In genomic region chr12:29889737-29890136, GRCh38 we compare ENCODE assay signal across 9 cellular contexts.
DNase-seq lines count a peak whose midpoint lies in the region; ATAC-seq and TF ChIP-seq lines count a peak whose summit lies in the region.
"Had no signal": no experiment of that assay in that cellular context is flagged by ENCODE, and none has a peak within 500 bp of the region (broad histone marks: within the 10 kb centered on the region; RNA-seq: fewer than 3 reads in every experiment).

No MANE protein-coding gene starts in this region.

- ATAC-seq in PC-3 (no peak), GM21526 (IDR thresholded peaks at IDR 0.05; ENCODE audit: low FRiP score, unreplicated experiment) (no peak)

- WGBS in trophoblast cell (ENCODE audit: extremely low coverage, insufficient coverage, insufficient read length) = no CpG with 5 or more reads among the region's 5 CpGs

- H3K4me1 ChIP-seq in PC-3 (ENCODE audit: insufficient read depth, low read length) = no peaks in the 10 kb centered on the region
- H3K4me1 ChIP-seq in fibroblast of lung (ENCODE audit: control insufficient read depth, extremely low read depth, insufficient read depth, low read length) = no peaks in the 10 kb centered on the region
- H3K4me1 ChIP-seq in trophoblast cell (ENCODE audit: control insufficient read depth in 1 of 2, insufficient read depth in 2 of 2, low read length in 2 of 2) = no peaks in the 10 kb centered on the region

- H3K36me3 ChIP-seq in PC-3 (ENCODE audit: low read depth, low read length) (no peaks in the 10 kb centered on the region), fibroblast of lung (ENCODE audit: control insufficient read depth, insufficient read depth, low read length) (no peaks in the 10 kb centered on the region), trophoblast cell (ENCODE audit: control insufficient read depth in 1 of 2, insufficient read depth in 2 of 2, low read length in 2 of 2) (no peaks in the 10 kb centered on the region)

- H2BK12ac ChIP-seq in trophoblast cell (ENCODE audit: low read length) = no peak overlapping the region

- H3K9me3 ChIP-seq in PC-3 (ENCODE audit: low read length) (no peaks in the 10 kb centered on the region), fibroblast of lung (ENCODE audit: control insufficient read depth, insufficient read depth, low read depth, low read length) (no peaks in the 10 kb centered on the region), trophoblast cell (ENCODE audit: insufficient read depth, low read depth, low read length) (peaks cover 2% of the 10 kb centered on the region)

- no peaks in the 10 kb centered on the region for H3F3A ChIP-seq in PC-3 (ENCODE audit: low read length, unreplicated experiment)

- no peak overlapping the region for H3K4me3 ChIP-seq in PC-3 (ENCODE audit: low read length)
- no peak overlapping the region for H3K4me3 ChIP-seq in fibroblast of lung (replicated peaks in 1 of 4; ENCODE audit: control extremely low read depth in 1 of 4, insufficient read depth in 1 of 4, low read depth in 3 of 4, low read length in 4 of 4)
- no peak overlapping the region for H3K4me3 ChIP-seq in trophoblast cell (ENCODE audit: low read depth, low read length)

- DNase-seq in A172 (ENCODE audit: low spot score) = peak; percentile 36
- DNase-seq in GM20000 (ENCODE audit: low spot score) = peak; percentile 28
- peak; percentile 60 for DNase-seq in PC-3
- DNase-seq in fibroblast of lung (ENCODE audit: low read depth in 2 of 2) = peak; percentile 12 to 72
- DNase-seq in trophoblast cell = no peak
- DNase-seq in cortex of kidney (lab: John Stamatoyannopoulos, UW) = no peak
- DNase-seq in RPMI8226 = no peak
- DNase-seq: activated naive CD8-positive, alpha-beta T cell treated with anti-CD3 and anti-CD28 coated beads, Interleukin-2, amount 10 ng/mL, durations not matched to agents 7 days and 5 days had no signal

- no TSS peak for BruUV-seq in PC-3 (replicated peaks; lab: Mats Ljungman, UMichigan)

- no peaks in the 10 kb centered on the region for H4K20me1 ChIP-seq in PC-3 (ENCODE audit: low read length)
- H4K20me1 ChIP-seq in fibroblast of lung (ENCODE audit: control insufficient read depth, extremely low read depth, insufficient read depth, low read length) = no peaks in the 10 kb centered on the region

- no peak overlapping the region for H3K23ac ChIP-seq in trophoblast cell (ENCODE audit: low read length)

- intact Hi-C loops in PC-3 (cut with micrococcal nuclease) = no loop called here

- H3K4ac ChIP-seq in trophoblast cell (ENCODE audit: low read depth, low read length) = no peak overlapping the region

- H4K91ac ChIP-seq in trophoblast cell (ENCODE audit: low read depth, low read length) = no peak overlapping the region

- no peaks in the 10 kb centered on the region for H3K79me1 ChIP-seq in trophoblast cell (ENCODE audit: low read length)

- TF ChIP-seq CTCF in GM20000 (IDR thresholded peaks at IDR 0.05; ENCODE audit: extremely low read depth, missing control alignments) = peak; percentile 10
- TF ChIP-seq CTCF in PC-3 (conservative IDR thresholded peaks at IDR 0.05; ENCODE audit: low read depth, low read length) = peak; percentile 82
- peak; percentile 42 to 68 for TF ChIP-seq CTCF in fibroblast of lung (conservative IDR thresholded peaks at IDR 0.05 in 1 of 2, IDR thresholded peaks at IDR 0.05 in 1 of 2; ENCODE audit: low read depth in 1 of 2, low read length in 2 of 2)

- H2BK120ac ChIP-seq in trophoblast cell (ENCODE audit: insufficient read depth, low read length, poor library complexity) = no peak overlapping the region

- H3K9ac ChIP-seq in PC-3 (ENCODE audit: low read length) (no peak overlapping the region), fibroblast of lung (ENCODE audit: insufficient read depth, low read length) (no peak overlapping the region), trophoblast cell (ENCODE audit: low read length) (no peak overlapping the region)

- H4K8ac ChIP-seq in trophoblast cell (ENCODE audit: low read depth, low read length) = peak overlapping the region; percentile 28

- H3K18ac ChIP-seq in trophoblast cell (ENCODE audit: low read length) = no peak overlapping the region

- H2AK5ac ChIP-seq in trophoblast cell (ENCODE audit: low read length) = no peak overlapping the region

- H3K79me2 ChIP-seq in PC-3 (ENCODE audit: low read length) (no peaks in the 10 kb centered on the region), fibroblast of lung (ENCODE audit: control insufficient read depth, insufficient read depth, low read length) (no peaks in the 10 kb centered on the region), trophoblast cell (ENCODE audit: control insufficient read depth, insufficient read depth, low read length, poor library complexity) (no peaks in the 10 kb centered on the region)

- no peaks in the 10 kb centered on the region for H3K9me2 ChIP-seq in PC-3 (replicated peaks; ENCODE audit: low read length)

- H2AFZ ChIP-seq in PC-3 (ENCODE audit: low read length) = no peak overlapping the region
- no peak overlapping the region for H2AFZ ChIP-seq in fibroblast of lung (ENCODE audit: low read length)
- H2AFZ ChIP-seq in trophoblast cell (ENCODE audit: insufficient read depth, low read length, poor library complexity) = no peak overlapping the region

- H3K14ac ChIP-seq in trophoblast cell (ENCODE audit: low read length) = no peak overlapping the region

- H3K27me3 ChIP-seq in PC-3 (ENCODE audit: low read length) = no peaks in the 10 kb centered on the region
- no peaks in the 10 kb centered on the region for H3K27me3 ChIP-seq in fibroblast of lung (ENCODE audit: control insufficient read depth, insufficient read depth, low read length)
- no peaks in the 10 kb centered on the region for H3K27me3 ChIP-seq in trophoblast cell (ENCODE audit: insufficient read depth, low read length)

- no peak overlapping the region for H4K12ac ChIP-seq in trophoblast cell (ENCODE audit: low read depth, low read length)

- no peak overlapping the region for H2BK5ac ChIP-seq in trophoblast cell (ENCODE audit: low read depth, low read length, poor library complexity)

- no peak overlapping the region for H3K27ac ChIP-seq in PC-3 (ENCODE audit: low read length)
- no peak overlapping the region for H3K27ac ChIP-seq in fibroblast of lung (ENCODE audit: insufficient read depth, low read length)
- no peak overlapping the region for H3K27ac ChIP-seq in trophoblast cell (ENCODE audit: low read depth, low read length)

- POLR2A ChIA-PET in PC-3 (lab: Charles Lee; ENCODE audit: unreplicated experiment) = no interaction called here

- H3K4me2 ChIP-seq in PC-3 (ENCODE audit: low read length) = no peak overlapping the region
- no peak overlapping the region for H3K4me2 ChIP-seq in fibroblast of lung (ENCODE audit: extremely low read depth, insufficient read depth, low read length)
- no peak overlapping the region for H3K4me2 ChIP-seq in trophoblast cell (ENCODE audit: low read length)

- CTCF ChIA-PET in PC-3 (lab: Charles Lee) = interaction anchor here (0.7 kb wide), 1 partner anchor 18 kb away, joined by 3 read pairs; no protein-coding TSS in a partner anchor

Comparison
In these comparisons a context has a peak if more than half of its experiments do, and no peak if none do; other contexts are left out.
1. DNase-seq: peak in A172 (single experiment), GM20000 (single experiment), PC-3 (single experiment) and fibroblast of lung (2 of 2); none in trophoblast cell (0 of 2), cortex of kidney (single experiment) and RPMI8226 (single experiment).
2. CTCF ChIP-seq: peak in every context shown above with its lines; median percentile 82 in PC-3; 55 in fibroblast of lung; 10 in GM20000.